9 cellular contexts compared by ENCODE assay signal in genomic region chr1:20552728-20553571, GRCh38. TPM values are rescaled to one million over a fixed set of nuclear protein-coding genes. Genes with fewer than 3 reads are reported as not detected.
DNase-seq lines count a peak whose midpoint lies in the region; ATAC-seq and TF ChIP-seq lines count a peak whose summit lies in the region.
"Had no signal": no experiment of that assay in that cellular context is flagged by ENCODE, and none has a peak within 500 bp of the region (broad histone marks: within the 10 kb centered on the region; RNA-seq: fewer than 3 reads in every experiment).

No MANE protein-coding gene starts in this region.

- WGBS in neuronal stem cell (ENCODE audit: extremely low coverage in 2 of 2, insufficient read length in 2 of 2, insufficient replicate concordance in 1 of 2), 2 donors: no CpG with 5 or more reads among the region's 99 CpGs

- H3K9me3 Mint-ChIP-seq in activated naive CD4-positive, alpha-beta T cell treated with anti-CD3 and anti-CD28 coated beads for 36 hours: no peaks in the 10 kb centered on the region

- peaks cover 32% of the 10 kb centered on the region for H3K27me3 Mint-ChIP-seq in activated naive CD4-positive, alpha-beta T cell treated with anti-CD3 and anti-CD28 coated beads for 36 hours (ENCODE audit: low read depth)

- H3K4me1 Mint-ChIP-seq in activated naive CD4-positive, alpha-beta T cell treated with anti-CD3 and anti-CD28 coated beads for 36 hours (ENCODE audit: low read depth): peaks cover 2% of the 10 kb centered on the region

- H3K27ac Mint-ChIP-seq in activated naive CD4-positive, alpha-beta T cell treated with anti-CD3 and anti-CD28 coated beads for 36 hours: no peak overlapping the region

- intact Hi-C loops in activated naive CD4-positive, alpha-beta T cell treated with anti-CD3 and anti-CD28 coated beads for 36 hours (cut with micrococcal nuclease): no loop called here

- peak; percentile 46 for DNase-seq in Daoy (ENCODE audit: low read depth)
- DNase-seq in NT2/D1 (ENCODE audit: low read depth, low spot score): no peak
- DNase-seq in foreskin fibroblast: peak; percentile 18 to 45
- DNase-seq in neuronal stem cell (ENCODE audit: low spot score): peak; percentile 46
- DNase-seq in effector CD8-positive, alpha-beta T cell (lab: John Stamatoyannopoulos, UW): no peak
- DNase-seq in activated naive CD4-positive, alpha-beta T cell treated with anti-CD3 and anti-CD28 coated beads for 36 hours: no peak
- DNase-seq in AG08395 (ENCODE audit: low spot score): no peak

- H3K4ac ChIP-seq in neuronal stem cell (ENCODE audit: low read length): no peak overlapping the region

- peak overlapping the region; percentile 94 for H2BK12ac ChIP-seq in neuronal stem cell (ENCODE audit: low read length)

- H3K36me3 Mint-ChIP-seq in activated naive CD4-positive, alpha-beta T cell treated with anti-CD3 and anti-CD28 coated beads for 36 hours (ENCODE audit: low read depth): no peaks in the 10 kb centered on the region

- H3K9me3 ChIP-seq in NT2/D1 (ENCODE audit: insufficient read depth, low read length) (no peaks in the 10 kb centered on the region), neuronal stem cell (replicated peaks in 1 of 2; ENCODE audit: control insufficient read depth in 2 of 2, insufficient read depth in 1 of 2, low read depth in 1 of 2, low read length in 2 of 2) (peaks cover 0 to 1% of the 10 kb centered on the region in 2 donors)

- H3K27ac ChIP-seq in neuronal stem cell (replicated peaks; ENCODE audit: low read length): no peak overlapping the region

- peak overlapping the region; percentile 86 for H2AFZ ChIP-seq in neuronal stem cell (ENCODE audit: low read length)

- no peak overlapping the region for H3K4me3 Mint-ChIP-seq in activated naive CD4-positive, alpha-beta T cell treated with anti-CD3 and anti-CD28 coated beads for 36 hours

- peak overlapping the region; percentile 100 for H3K4me2 ChIP-seq in neuronal stem cell (ENCODE audit: insufficient read depth, low read length, poor library complexity, severe bottlenecking)

- H2BK5ac ChIP-seq in neuronal stem cell (ENCODE audit: low read length): peak overlapping the region; percentile 19

- peak overlapping the region; percentile 93 for H3K23ac ChIP-seq in neuronal stem cell (ENCODE audit: low read depth, low read length, poor library complexity)

- no peak for ATAC-seq in HG02981 (IDR thresholded peaks at IDR 0.05; ENCODE audit: unreplicated experiment)

- no peak overlapping the region for H2BK120ac ChIP-seq in neuronal stem cell (ENCODE audit: low read depth, low read length)

- no peak for TF ChIP-seq CTCF in foreskin fibroblast (IDR thresholded peaks at IDR 0.05; ENCODE audit: low read depth, low read length)

- H3K79me1 ChIP-seq in neuronal stem cell (ENCODE audit: low read depth, low read length): no peaks in the 10 kb centered on the region

- no peaks in the 10 kb centered on the region for H3K36me3 ChIP-seq in NT2/D1 (ENCODE audit: insufficient read depth, insufficient read length, low read length)
- H3K36me3 ChIP-seq in neuronal stem cell (replicated peaks in 1 of 2; ENCODE audit: control insufficient read depth in 2 of 2, insufficient read depth in 2 of 2, low read length in 2 of 2): no peaks in the 10 kb centered on the region

- peaks cover 30% of the 10 kb centered on the region for H3K27me3 ChIP-seq in NT2/D1 (ENCODE audit: insufficient read depth, insufficient read length)
- H3K27me3 ChIP-seq in neuronal stem cell (ENCODE audit: control insufficient read depth in 3 of 3, insufficient read depth in 3 of 3, low read depth in 1 of 3, low read length in 3 of 3): peaks cover 19 to 84% (median 58%) of the 10 kb centered on the region in 3 experiments

- H3K14ac ChIP-seq in neuronal stem cell (ENCODE audit: low read length): peak overlapping the region; percentile 71

- peak overlapping the region; percentile 53 for H4K91ac ChIP-seq in neuronal stem cell (ENCODE audit: low read depth, low read length, poor library complexity)

- H3K4me3 ChIP-seq in NT2/D1 (ENCODE audit: insufficient read length, low read depth) (peak overlapping the region; percentile 59), foreskin fibroblast (ENCODE audit: low read depth in 1 of 2, low read length in 2 of 2) (peak overlapping the region in 1 of 2 donors; percentile 25), neuronal stem cell (ENCODE audit: low read length in 2 of 2) (peak overlapping the region; percentile 46 to 83)

- H4K8ac ChIP-seq in neuronal stem cell (ENCODE audit: low read depth, low read length): peak overlapping the region; percentile 48

- CTCF ChIA-PET in activated naive CD4-positive, alpha-beta T cell treated with anti-CD3 and anti-CD28 coated beads for 36 hours (lab: Charles Lee): no interaction called here

- H2BK15ac ChIP-seq in neuronal stem cell (ENCODE audit: low read length): peak overlapping the region; percentile 75

- peak overlapping the region; percentile 70 for H2AK5ac ChIP-seq in neuronal stem cell (ENCODE audit: low read depth, low read length)

- H3K18ac ChIP-seq in neuronal stem cell (ENCODE audit: low read length): peak overlapping the region; percentile 94

- H3K4me1 ChIP-seq in NT2/D1 (ENCODE audit: insufficient read depth, insufficient read length) (peaks cover 3% of the 10 kb centered on the region), neuronal stem cell (ENCODE audit: control insufficient read depth in 2 of 2, insufficient read depth in 1 of 2, low read depth in 1 of 2, low read length in 2 of 2) (peaks cover 0 to 9% of the 10 kb centered on the region in 2 donors)

- H3K9ac ChIP-seq in NT2/D1 (ENCODE audit: insufficient read length, low read depth): peak overlapping the region; percentile 77
- peak overlapping the region; percentile 92 for H3K9ac ChIP-seq in neuronal stem cell (ENCODE audit: low read depth, low read length, poor library complexity)

RNA-seq across cellular contexts. Expression of gene FAM43B, which starts 0.6 kb away (rescaled TPM):
- total RNA-seq in Daoy (2014; rRNA removed; shearing (Covaris generic)): 0.29 TPM in 1 of 2 replicates, not detected in the other
- 1.6 TPM for polyA plus RNA-seq in neuronal stem cell (2013, experiment 1 of 2)
- polyA plus RNA-seq in neuronal stem cell (2013, experiment 2 of 2): 1.5 TPM
- not detected for total RNA-seq in activated naive CD4-positive, alpha-beta T cell treated with anti-CD3 and anti-CD28 coated beads for 36 hours

RNA-seq across cellular contexts. Expression of gene CDA, which starts 35.9 kb away (rescaled TPM):
- total RNA-seq in Daoy (2014; rRNA removed; shearing (Covaris generic)): 1.5 TPM in 1 of 2 replicates, not detected in the other
- polyA plus RNA-seq in neuronal stem cell (2013, experiment 1 of 2): 0.29 TPM
- polyA plus RNA-seq in neuronal stem cell (2013, experiment 2 of 2): 0.36 TPM
- total RNA-seq in activated naive CD4-positive, alpha-beta T cell treated with anti-CD3 and anti-CD28 coated beads for 36 hours: not detected
- total RNA-seq: LHCN-M2 had no signal

RNA-seq across cellular contexts. Expression of gene MUL1, which starts 45.0 kb away (rescaled TPM):
- total RNA-seq in Daoy (2014; rRNA removed; shearing (Covaris generic)): 44.8 and 52.6 TPM in 2 replicates
- polyA plus RNA-seq in neuronal stem cell (2013, experiment 1 of 2): 10.7 TPM
- 10.3 TPM for polyA plus RNA-seq in neuronal stem cell (2013, experiment 2 of 2)
- 10 to 100 TPM; 10.9 to 12.1 TPM for total RNA-seq in activated naive CD4-positive, alpha-beta T cell treated with anti-CD3 and anti-CD28 coated beads for 36 hours

Comparison
In these comparisons a context has a peak if more than half of its experiments do, and no peak if none do; other contexts are left out.
1. DNase-seq: peak in Daoy (single experiment), foreskin fibroblast (2 of 2) and neuronal stem cell (single experiment); none in NT2/D1 (single experiment), effector CD8-positive, alpha-beta T cell (single experiment), activated naive CD4-positive, alpha-beta T cell treated with anti-CD3 and anti-CD28 coated beads for 36 hours (single experiment) and AG08395 (single experiment).